ENCODE assay signal across 13 cellular contexts in genomic region chr1:110508038-110508437, GRCh38. TPM values are rescaled to one million over a fixed set of nuclear protein-coding genes. Genes with fewer than 3 reads are reported as not detected.
DNase-seq lines count a peak whose midpoint lies in the region; ATAC-seq and TF ChIP-seq lines count a peak whose summit lies in the region.
"Had no signal": no experiment of that assay in that cellular context is flagged by ENCODE, and none has a peak within 500 bp of the region (broad histone marks: within the 10 kb centered on the region; RNA-seq: fewer than 3 reads in every experiment).

No MANE protein-coding gene starts in this region.

- H3K9me3 Mint-ChIP-seq in CD14-positive monocyte: no peaks in the 10 kb centered on the region
- H3K9me3 Mint-ChIP-seq in neural progenitor cell: no peaks in the 10 kb centered on the region
- no peaks in the 10 kb centered on the region for H3K9me3 Mint-ChIP-seq in activated CD8-positive, alpha-beta T cell treated with anti-CD3 and anti-CD28 coated beads for 36 hours
- H3K9me3 Mint-ChIP-seq: neural crest cell had no signal

- no peaks in the 10 kb centered on the region for H3K36me3 ChIP-seq in neural progenitor cell
- H3K36me3 ChIP-seq: brain microvascular endothelial cell, HAP-1 had no signal

- peak overlapping the region; percentile 93 for H2AFZ ChIP-seq in neural progenitor cell (replicated peaks)

- peaks cover 18% of the 10 kb centered on the region for H3K4me1 Mint-ChIP-seq in CD14-positive monocyte
- H3K4me1 Mint-ChIP-seq in neural progenitor cell: peaks cover 16% of the 10 kb centered on the region
- H3K4me1 Mint-ChIP-seq in activated CD8-positive, alpha-beta T cell treated with anti-CD3 and anti-CD28 coated beads for 36 hours (ENCODE audit: low read depth): no peaks in the 10 kb centered on the region

- peak overlapping the region; percentile 16 to 67 for H3K4me3 Mint-ChIP-seq in CD14-positive monocyte
- no peak overlapping the region for H3K4me3 Mint-ChIP-seq in neural progenitor cell
- no peak overlapping the region for H3K4me3 Mint-ChIP-seq in activated CD8-positive, alpha-beta T cell treated with anti-CD3 and anti-CD28 coated beads for 36 hours
- H3K4me3 Mint-ChIP-seq: neural crest cell had no signal

- intact Hi-C loops in CD14-positive monocyte (cut with micrococcal nuclease): no loop called here
- intact Hi-C loops in activated CD8-positive, alpha-beta T cell treated with anti-CD3 and anti-CD28 coated beads for 36 hours (cut with micrococcal nuclease): no loop called here

- H3K4me2 ChIP-seq in neural progenitor cell: no peak overlapping the region

- H3K9ac ChIP-seq in neural progenitor cell: no peak overlapping the region

- ATAC-seq in HG03432 (IDR thresholded peaks at IDR 0.05; ENCODE audit: unreplicated experiment): peak; percentile 51
- no peak for ATAC-seq in activated CD8-positive, alpha-beta T cell treated with anti-CD3 and anti-CD28 coated beads for 36 hours

- H3K79me2 ChIP-seq in neural progenitor cell (ENCODE audit: low read depth): no peaks in the 10 kb centered on the region

- POLR2A ChIA-PET in activated CD8-positive, alpha-beta T cell treated with anti-CD3 and anti-CD28 coated beads for 36 hours (lab: Charles Lee): interaction anchor here (1.4 kb wide), 1 partner anchor 10 kb away, joined by 4 read pairs; no protein-coding TSS in a partner anchor

- no peaks in the 10 kb centered on the region for H3F3A ChIP-seq in neural progenitor cell (ENCODE audit: low read depth)

- no peak overlapping the region for H3K27ac ChIP-seq in neural progenitor cell
- H3K27ac ChIP-seq: brain microvascular endothelial cell had no signal

- CTCF ChIA-PET in activated CD8-positive, alpha-beta T cell treated with anti-CD3 and anti-CD28 coated beads for 36 hours (lab: Charles Lee): interaction anchor here (0.8 to 7.3 kb wide), 3 partner anchors 11 to 111 kb away, joined by 3 to 42 read pairs (median 3); no protein-coding TSS in a partner anchor

- H3K4me3 ChIP-seq in fibroblast of villous mesenchyme (ENCODE audit: low read depth, low read length) (no peak overlapping the region), neural progenitor cell (no peak overlapping the region)
- H3K4me3 ChIP-seq: HAP-1 had no signal

- H3K36me3 Mint-ChIP-seq in CD14-positive monocyte (no peaks in the 10 kb centered on the region), neural progenitor cell (no peaks in the 10 kb centered on the region)
- no peaks in the 10 kb centered on the region for H3K36me3 Mint-ChIP-seq in activated CD8-positive, alpha-beta T cell treated with anti-CD3 and anti-CD28 coated beads for 36 hours (ENCODE audit: low read depth)

- H3K27me3 Mint-ChIP-seq in CD14-positive monocyte (ENCODE audit: low read depth in 3 of 3): peaks cover 1 to 3% (median 3%) of the 10 kb centered on the region in 3 donors
- no peaks in the 10 kb centered on the region for H3K27me3 Mint-ChIP-seq in neural progenitor cell (ENCODE audit: insufficient read depth, low read depth)
- H3K27me3 Mint-ChIP-seq in activated CD8-positive, alpha-beta T cell treated with anti-CD3 and anti-CD28 coated beads for 36 hours: peaks cover 1% of the 10 kb centered on the region

- peak overlapping the region in 3 of 7 donors; percentile 28 to 73 (median 31) for H3K27ac Mint-ChIP-seq in CD14-positive monocyte
- no peak overlapping the region for H3K27ac Mint-ChIP-seq in neural progenitor cell
- no peak overlapping the region for H3K27ac Mint-ChIP-seq in activated CD8-positive, alpha-beta T cell treated with anti-CD3 and anti-CD28 coated beads for 36 hours

- DNase-seq in CD14-positive monocyte (ENCODE audit: low spot score) (no peak), fibroblast of villous mesenchyme (ENCODE audit: low read depth) (peak; percentile 12), neural progenitor cell (ENCODE audit: low spot score) (peak; percentile 57), nucleus accumbens (lab: John Stamatoyannopoulos, UW) (no peak), activated gamma-delta T cell treated with Interleukin-2 at 50 U/mL for 16 hours (no peak), DMS153 (lab: John Stamatoyannopoulos, UW) (no peak)
- DNase-seq in activated CD8-positive, alpha-beta T cell treated with anti-CD3 and anti-CD28 coated beads for 36 hours: no peak
- DNase-seq: brain microvascular endothelial cell had no signal

- no peaks in the 10 kb centered on the region for H3K9me3 ChIP-seq in neural progenitor cell (ENCODE audit: low read depth)
- H3K9me3 ChIP-seq: HAP-1 had no signal

- H3K27me3 ChIP-seq in neural progenitor cell: no peaks in the 10 kb centered on the region
- H3K27me3 ChIP-seq: brain microvascular endothelial cell had no signal

- no peaks in the 10 kb centered on the region for H4K20me1 ChIP-seq in neural progenitor cell (ENCODE audit: low read depth)

- TF ChIP-seq CTCF in CD14-positive monocyte (IDR thresholded peaks at IDR 0.05) (no peak), fibroblast of villous mesenchyme (IDR thresholded peaks at IDR 0.05; ENCODE audit: insufficient read depth, low read depth, low read length) (no peak), neural progenitor cell (IDR thresholded peaks at IDR 0.05) (no peak)
- no peak for TF ChIP-seq CTCF in activated CD8-positive, alpha-beta T cell treated with anti-CD3 and anti-CD28 coated beads for 36 hours (IDR thresholded peaks at IDR 0.05)

- H3K4me1 ChIP-seq in neural progenitor cell: peaks cover 10% of the 10 kb centered on the region
- H3K4me1 ChIP-seq: HAP-1 had no signal

RNA-seq across cellular contexts. Expression of gene KCNA10, which starts 10.9 kb away (rescaled TPM):
- not detected for polyA plus RNA-seq in CD14-positive monocyte
- total RNA-seq in fibroblast of villous mesenchyme (not detected in 2 replicates), neural progenitor cell (ENCODE audit: low replicate concordance) (not detected in 2 replicates)
- total RNA-seq in activated CD8-positive, alpha-beta T cell treated with anti-CD3 and anti-CD28 coated beads for 36 hours: not detected
- total RNA-seq: glomerular endothelial cell, neural crest cell had no signal
- polyA plus RNA-seq: BJ had no signal

RNA-seq across cellular contexts. Expression of gene PROK1, which starts 57.1 kb away (rescaled TPM):
- not detected for polyA plus RNA-seq in CD14-positive monocyte
- total RNA-seq in fibroblast of villous mesenchyme (not detected in 2 replicates), neural progenitor cell (ENCODE audit: low replicate concordance) (0.12 TPM in 1 of 2 replicates, not detected in the other)
- not detected for total RNA-seq in activated CD8-positive, alpha-beta T cell treated with anti-CD3 and anti-CD28 coated beads for 36 hours
- total RNA-seq: glomerular endothelial cell, neural crest cell had no signal
- polyA plus RNA-seq: BJ had no signal

Comparison
In these comparisons a context has a peak if more than half of its experiments do, and no peak if none do; other contexts are left out.
1. DNase-seq: peak in fibroblast of villous mesenchyme (single experiment) and neural progenitor cell (single experiment); none in CD14-positive monocyte (single experiment), activated CD8-positive, alpha-beta T cell treated with anti-CD3 and anti-CD28 coated beads for 36 hours (single experiment), nucleus accumbens (0 of 56), activated gamma-delta T cell treated with Interleukin-2 at 50 U/mL for 16 hours (single experiment) and DMS153 (single experiment).
2. H3K4me3 Mint-ChIP-seq: peak in CD14-positive monocyte (2 of 2); none in neural progenitor cell (single experiment) and activated CD8-positive, alpha-beta T cell treated with anti-CD3 and anti-CD28 coated beads for 36 hours (single experiment).